In the genomic region with DNA sequence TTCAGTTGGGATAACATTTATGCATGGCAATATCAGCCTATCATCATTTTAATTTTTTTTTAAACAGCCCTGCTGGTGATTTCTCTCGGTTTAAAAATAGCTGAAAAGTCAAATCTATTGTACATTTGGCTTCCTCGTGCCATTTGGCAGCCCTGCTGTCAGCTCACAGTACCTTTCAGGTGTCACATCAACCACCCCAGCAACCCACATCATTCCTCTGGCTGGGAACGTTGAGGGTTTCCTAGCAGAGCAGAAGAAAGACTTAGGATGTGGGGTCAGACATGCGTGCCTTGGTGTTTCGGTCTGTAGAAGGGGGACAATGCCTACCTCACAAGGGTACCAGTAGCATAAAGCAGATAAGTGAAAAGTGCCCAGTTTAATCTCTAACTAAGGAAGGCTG, we compare ENCODE assay signal across 22 cellular contexts.
"Had no signal": no experiment of that assay in that cellular context is flagged by ENCODE, and none has a peak within 500 bp of the region (broad histone marks: within the 10 kb centered on the region; RNA-seq: fewer than 3 reads in every experiment).

No MANE protein-coding gene starts in this region.

- DNase-seq: activated B cell treated with CpG ODN at 0.5 μM for 24 hours; activated CD4-positive, alpha-beta memory T cell treated with anti-CD3 and anti-CD28 coated beads for 36 hours; activated CD4-positive, alpha-beta T cell treated with anti-CD3 and anti-CD28 coated beads for 1 hour; activated CD4-positive, alpha-beta T cell treated with anti-CD3 and anti-CD28 coated beads, Interleukin-2, amount 10 ng/mL, durations not matched to agents 7 days and 5 days; activated CD8-positive, alpha-beta memory T cell treated with anti-CD3 and anti-CD28 coated beads for 24 hours; activated naive CD4-positive, alpha-beta T cell treated with anti-CD3 and anti-CD28 coated beads, Interleukin-2, amount 50 U/mL, for 16 hours; activated naive CD8-positive, alpha-beta T cell treated with anti-CD3 and anti-CD28 coated beads, Interleukin-2, amount 10 ng/mL, durations not matched to agents 7 days and 5 days; adrenal gland; MM.1S; NCI-H1105; NCI-H1436; NCI-H1694 treated with DMSO at 0.1 percent for 48 hours; NCI-H2029 treated with DMSO at 0.1 percent for 48 hours; NCI-H345; NCI-H510A; NCI-H526 treated with DMSO at 0.1 percent for 48 hours; NCI-H82; NK-92 treated with Interleukin-12 subunit alpha and Interleukin-12 subunit beta, amount 100 ng/mL, for 24 hours; Peyer's patch; SHP77 treated with DMSO at 0.1 percent for 48 hours; T-helper 9 cell had no signal

- H3K27me3 ChIP-seq: adrenal gland, Peyer's patch had no signal

- H3K27ac ChIP-seq: adrenal gland, Peyer's patch, RWPE1 had no signal

- H3K9me3 ChIP-seq: adrenal gland, Peyer's patch had no signal

- H3K4me3 ChIP-seq: adrenal gland, Peyer's patch had no signal
